ENCODE assay signal across 11 cellular contexts in genomic region chr18:77071061-77071460, GRCh38.
DNase-seq lines count a peak whose midpoint lies in the region; ATAC-seq and TF ChIP-seq lines count a peak whose summit lies in the region.
"Had no signal": no experiment of that assay in that cellular context is flagged by ENCODE, and none has a peak within 500 bp of the region (broad histone marks: within the 10 kb centered on the region; RNA-seq: fewer than 3 reads in every experiment).

No MANE protein-coding gene starts in this region.

- peaks cover 86% of the 10 kb centered on the region for H3K4me1 ChIP-seq in effector memory CD4-positive, alpha-beta T cell (ENCODE audit: control insufficient read depth, insufficient read depth, low read length, poor library complexity, severe bottlenecking)
- peaks cover 16% of the 10 kb centered on the region for H3K4me1 ChIP-seq in neural progenitor cell

- no peaks in the 10 kb centered on the region for H4K20me1 ChIP-seq in neural progenitor cell (ENCODE audit: low read depth)

- no peaks in the 10 kb centered on the region for H3K27me3 Mint-ChIP-seq in CD4-positive, alpha-beta T cell
- H3K27me3 Mint-ChIP-seq in IgD-negative memory B cell (no peaks in the 10 kb centered on the region), osteocyte (ENCODE audit: unreplicated experiment) (no peaks in the 10 kb centered on the region), neural progenitor cell (ENCODE audit: insufficient read depth, low read depth) (no peaks in the 10 kb centered on the region)

- no peak overlapping the region for H3K4me3 ChIP-seq in effector memory CD4-positive, alpha-beta T cell (ENCODE audit: insufficient read depth, low read depth, low read length, poor library complexity, severe bottlenecking)
- H3K4me3 ChIP-seq in neural progenitor cell: no peak overlapping the region

- H3K36me3 ChIP-seq in effector memory CD4-positive, alpha-beta T cell (ENCODE audit: control insufficient read depth, insufficient read depth, low read length): no peaks in the 10 kb centered on the region
- no peaks in the 10 kb centered on the region for H3K36me3 ChIP-seq in neural progenitor cell

- ATAC-seq in CD4-positive, alpha-beta T cell (ENCODE audit: poor library complexity): no peak
- ATAC-seq in GM18907 (IDR thresholded peaks at IDR 0.05; ENCODE audit: unreplicated experiment): no peak

- intact Hi-C loops in CD4-positive, alpha-beta T cell (cut with DNase I, micrococcal nuclease): no loop called here

- H3K4me2 ChIP-seq in neural progenitor cell: no peak overlapping the region

- H3K9ac ChIP-seq in neural progenitor cell: no peak overlapping the region

- H3K9me3 Mint-ChIP-seq in CD4-positive, alpha-beta T cell: no peaks in the 10 kb centered on the region
- H3K9me3 Mint-ChIP-seq in IgD-negative memory B cell (no peaks in the 10 kb centered on the region), osteocyte (ENCODE audit: unreplicated experiment) (no peaks in the 10 kb centered on the region), neural progenitor cell (no peaks in the 10 kb centered on the region)

- peaks cover 79% of the 10 kb centered on the region for H3K36me3 Mint-ChIP-seq in CD4-positive, alpha-beta T cell (ENCODE audit: low read depth)
- H3K36me3 Mint-ChIP-seq in IgD-negative memory B cell (peaks cover 9% of the 10 kb centered on the region), osteocyte (ENCODE audit: unreplicated experiment) (peaks cover 2% of the 10 kb centered on the region), neural progenitor cell (no peaks in the 10 kb centered on the region)

- TF ChIP-seq CTCF in CD4-positive, alpha-beta T cell (IDR thresholded peaks at IDR 0.05): no peak
- no peak for TF ChIP-seq CTCF in osteocyte (IDR thresholded peaks at IDR 0.05)
- TF ChIP-seq CTCF in neural progenitor cell (IDR thresholded peaks at IDR 0.05): no peak

- POLR2A ChIA-PET in CD4-positive, alpha-beta T cell (lab: Charles Lee): interaction anchor here (1.0 to 1.3 kb wide), 2 partner anchors 37 to 61 kb away, joined by 3 to 4 read pairs; partner anchors contain the start of gene MBP

- H3K27ac ChIP-seq in CD4-positive, alpha-beta T cell (ENCODE audit: low read depth, low read length): peak overlapping the region; percentile 56
- H3K27ac ChIP-seq in effector memory CD4-positive, alpha-beta T cell (ENCODE audit: insufficient read depth, low read length, poor library complexity, severe bottlenecking): peak overlapping the region; percentile 93
- no peak overlapping the region for H3K27ac ChIP-seq in neural progenitor cell

- H3K4me1 Mint-ChIP-seq in CD4-positive, alpha-beta T cell (ENCODE audit: low read depth): peaks cover 96% of the 10 kb centered on the region
- H3K4me1 Mint-ChIP-seq in IgD-negative memory B cell (peaks cover 56 to 72% (median 63%) of the 10 kb centered on the region in 3 donors), osteocyte (ENCODE audit: unreplicated experiment) (peaks cover 85% of the 10 kb centered on the region), neural progenitor cell (peaks cover 32% of the 10 kb centered on the region)

- no peaks in the 10 kb centered on the region for H3K27me3 ChIP-seq in CD4-positive, alpha-beta T cell (ENCODE audit: control insufficient read depth, insufficient read depth, low read length)
- H3K27me3 ChIP-seq in effector memory CD4-positive, alpha-beta T cell (replicated peaks; ENCODE audit: control insufficient read depth, insufficient read depth, low read length, poor library complexity, severe bottlenecking): no peaks in the 10 kb centered on the region
- H3K27me3 ChIP-seq in neural progenitor cell: no peaks in the 10 kb centered on the region

- CTCF ChIA-PET in CD4-positive, alpha-beta T cell (lab: Charles Lee): interaction anchor here (1.3 to 2.1 kb wide), 2 partner anchors 9 to 71 kb away, joined by 3 to 7 read pairs; no protein-coding TSS in a partner anchor

- no peak overlapping the region for H2AFZ ChIP-seq in neural progenitor cell (replicated peaks)

- H3K4me3 Mint-ChIP-seq in CD4-positive, alpha-beta T cell: peak overlapping the region; percentile 45
- peak overlapping the region in 2 of 4 donors; percentile 46 to 78 for H3K4me3 Mint-ChIP-seq in IgD-negative memory B cell
- no peak overlapping the region for H3K4me3 Mint-ChIP-seq in osteocyte (ENCODE audit: unreplicated experiment)
- no peak overlapping the region for H3K4me3 Mint-ChIP-seq in neural progenitor cell

- DNase-seq in CD4-positive, alpha-beta T cell: no peak
- DNase-seq in effector memory CD4-positive, alpha-beta T cell: no peak
- no peak for DNase-seq in osteocyte (ENCODE audit: extremely low spot score, unreplicated experiment)
- no peak for DNase-seq in neural progenitor cell (ENCODE audit: low spot score)
- DNase-seq in mucosa of gallbladder (ENCODE audit: low spot score): no peak
- no peak for DNase-seq in NCI-H146 (lab: John Stamatoyannopoulos, UW)
- DNase-seq: DMS53, KG1, NCI-H2171 treated with DMSO at 0.1 percent for 48 hours had no signal

- H3K79me2 ChIP-seq in neural progenitor cell (ENCODE audit: low read depth): no peaks in the 10 kb centered on the region

- no peaks in the 10 kb centered on the region for H3K9me3 ChIP-seq in CD4-positive, alpha-beta T cell (ENCODE audit: control insufficient read depth, low read length)
- no peaks in the 10 kb centered on the region for H3K9me3 ChIP-seq in effector memory CD4-positive, alpha-beta T cell (ENCODE audit: control insufficient read depth, low read length)
- H3K9me3 ChIP-seq in neural progenitor cell (ENCODE audit: low read depth): no peaks in the 10 kb centered on the region

- H3K27ac Mint-ChIP-seq in CD4-positive, alpha-beta T cell: peak overlapping the region; percentile 98
- H3K27ac Mint-ChIP-seq in IgD-negative memory B cell (peak overlapping the region; percentile 40 to 98 (median 94)), osteocyte (ENCODE audit: unreplicated experiment) (peak overlapping the region; percentile 91), neural progenitor cell (no peak overlapping the region)

- peaks cover 13% of the 10 kb centered on the region for H3F3A ChIP-seq in neural progenitor cell (ENCODE audit: low read depth)
